8 cellular contexts compared by ENCODE assay signal in genomic region chr1:151311589-151312331, GRCh38. TPM values are rescaled to one million over a fixed set of nuclear protein-coding genes. Genes with fewer than 3 reads are reported as not detected.
DNase-seq lines count a peak whose midpoint lies in the region; ATAC-seq and TF ChIP-seq lines count a peak whose summit lies in the region.

No MANE protein-coding gene starts in this region.

- peak overlapping the region; percentile 87 to 99 for H3K27ac Mint-ChIP-seq in activated naive CD4-positive, alpha-beta T cell treated with anti-CD3 and anti-CD28 coated beads, Interleukin-2, amount 50 U/mL, for 72 hours

- intact Hi-C loops in heart right ventricle (cut with DNase I), result loop anchor here in 1 of 10 donors (2.0 to 5.0 kb wide), 2 partner anchors 15 to 86 kb away; partner anchors contain the start of genes PI4KB and PSMB4

- peaks cover 0 to 98% (median 40%) of the 10 kb centered on the region in 9 donors for H3K36me3 ChIP-seq in heart right ventricle
- H3K36me3 ChIP-seq in skeletal muscle satellite cell (ENCODE audit: insufficient read depth, low read length), result peaks cover 56% of the 10 kb centered on the region

- H3K4me2 ChIP-seq in skeletal muscle satellite cell (ENCODE audit: low read length), result peak overlapping the region; percentile 68

- no peaks in the 10 kb centered on the region for H3K9me3 ChIP-seq in heart right ventricle
- H3K9me3 ChIP-seq in skeletal muscle satellite cell (replicated peaks; ENCODE audit: low read length), result no peaks in the 10 kb centered on the region

- H3K9ac ChIP-seq in skeletal muscle satellite cell (ENCODE audit: low read depth, low read length), result peak overlapping the region; percentile 52

- no peak overlapping the region for H3K4me3 ChIP-seq in heart right ventricle
- H3K4me3 ChIP-seq in skeletal muscle satellite cell (ENCODE audit: low read length), result peak overlapping the region; percentile 29

- H3K27me3 ChIP-seq in heart right ventricle, result no peaks in the 10 kb centered on the region
- H3K27me3 ChIP-seq in skeletal muscle satellite cell (ENCODE audit: control insufficient read depth, insufficient read depth, low read length), result no peaks in the 10 kb centered on the region

- peak; percentile 85 for DNase-seq in DMS53 (lab: John Stamatoyannopoulos, UW)
- peak; percentile 92 for DNase-seq in SIG-M5 (lab: John Stamatoyannopoulos, UW)
- peak; percentile 78 to 82 for DNase-seq in activated naive CD4-positive, alpha-beta T cell treated with anti-CD3 and anti-CD28 coated beads, Interleukin-2, amount 50 U/mL, for 72 hours (ENCODE audit: low spot score in 2 of 2)
- DNase-seq in heart right ventricle, result peak; percentile 33 to 74
- no peak for DNase-seq in NCI-H187 treated with DMSO at 0.1 percent for 48 hours (lab: John Stamatoyannopoulos, UW)
- no peak for DNase-seq in NCI-H1436 treated with DMSO at 0.1 percent for 48 hours (lab: John Stamatoyannopoulos, UW)

- no peaks in the 10 kb centered on the region for H3K9me3 Mint-ChIP-seq in activated naive CD4-positive, alpha-beta T cell treated with anti-CD3 and anti-CD28 coated beads, Interleukin-2, amount 50 U/mL, for 72 hours

- peaks cover 4 to 16% of the 10 kb centered on the region in 2 donors for H3K36me3 Mint-ChIP-seq in activated naive CD4-positive, alpha-beta T cell treated with anti-CD3 and anti-CD28 coated beads, Interleukin-2, amount 50 U/mL, for 72 hours

- H3K27ac ChIP-seq in heart right ventricle, result peak overlapping the region in 9 of 10 donors; percentile 58 to 91 (median 71)

- 45 to 52% methylated on average over 7 of the region's 7 CpGs for WGBS in heart right ventricle, 2 donors

- peak; percentile 100 for ATAC-seq in activated naive CD4-positive, alpha-beta T cell treated with anti-CD3 and anti-CD28 coated beads, Interleukin-2, amount 50 U/mL, for 72 hours
- ATAC-seq in heart right ventricle, result peak; percentile 75 to 95 (median 86)
- no peak for ATAC-seq in HG03175 (IDR thresholded peaks at IDR 0.05; ENCODE audit: unreplicated experiment)

- H3K4me1 ChIP-seq in heart right ventricle, result peaks cover 38 to 82% (median 67%) of the 10 kb centered on the region in 9 donors
- H3K4me1 ChIP-seq in skeletal muscle satellite cell (ENCODE audit: control insufficient read depth, insufficient read depth, low read length), result peaks cover 52% of the 10 kb centered on the region

- TF ChIP-seq CTCF in heart right ventricle (IDR thresholded peaks at IDR 0.05), result no peak

RNA-seq across cellular contexts. Expression of gene PI4KB, which starts 15.5 kb away (rescaled TPM):
- 10 to 100 TPM; 55.0 to 75.3 TPM for total RNA-seq in activated naive CD4-positive, alpha-beta T cell treated with anti-CD3 and anti-CD28 coated beads, Interleukin-2, amount 50 U/mL, for 72 hours
- total RNA-seq in heart right ventricle, result 10 to 100 TPM; 37.1 to 52.1 (median 42.5) TPM
- polyA plus RNA-seq in heart right ventricle, result 10 to 100 TPM; 17.6 to 29.0 TPM
- 38.3 and 43.2 TPM in 2 replicates for total RNA-seq in skeletal muscle satellite cell (2012; rRNA removed)

RNA-seq across cellular contexts. Expression of gene ZNF687, which starts 29.7 kb away (rescaled TPM):
- total RNA-seq in activated naive CD4-positive, alpha-beta T cell treated with anti-CD3 and anti-CD28 coated beads, Interleukin-2, amount 50 U/mL, for 72 hours, result 10 to 100 TPM; 28.0 to 29.0 TPM
- total RNA-seq in heart right ventricle, result 10 to 100 TPM; 10.4 to 15.1 (median 13.1) TPM
- polyA plus RNA-seq in heart right ventricle, result 1 to 10 TPM; 5.9 to 8.0 TPM
- total RNA-seq in skeletal muscle satellite cell (2012; rRNA removed), result 9.9 and 11.6 TPM in 2 replicates

RNA-seq across cellular contexts. Expression of gene RFX5, which starts 35.3 kb away (rescaled TPM):
- total RNA-seq in activated naive CD4-positive, alpha-beta T cell treated with anti-CD3 and anti-CD28 coated beads, Interleukin-2, amount 50 U/mL, for 72 hours, result 10 to 100 TPM; 56.9 to 61.3 TPM
- total RNA-seq in heart right ventricle, result 10 to 100 TPM; 12.6 to 38.4 (median 24.0) TPM
- 1 to 10 TPM; 6.5 to 8.9 TPM for polyA plus RNA-seq in heart right ventricle
- total RNA-seq in skeletal muscle satellite cell (2012; rRNA removed), result 19.2 and 34.5 TPM in 2 replicates

RNA-seq across cellular contexts. Expression of gene PSMD4, which starts 57.2 kb away (rescaled TPM):
- 100 to 1,000 TPM; 185 to 189 TPM for total RNA-seq in activated naive CD4-positive, alpha-beta T cell treated with anti-CD3 and anti-CD28 coated beads, Interleukin-2, amount 50 U/mL, for 72 hours
- 100 to 1,000 TPM; 119 to 157 (median 147) TPM for total RNA-seq in heart right ventricle
- 100 to 1,000 TPM; 222 to 300 TPM for polyA plus RNA-seq in heart right ventricle
- total RNA-seq in skeletal muscle satellite cell (2012; rRNA removed), result 156 and 167 TPM in 2 replicates

Comparison
In these comparisons a context has a peak if more than half of its experiments do, and no peak if none do; other contexts are left out.
1. DNase-seq: peak in DMS53 (single experiment), SIG-M5 (single experiment), activated naive CD4-positive, alpha-beta T cell treated with anti-CD3 and anti-CD28 coated beads, Interleukin-2, amount 50 U/mL, for 72 hours (2 of 2) and heart right ventricle (2 of 2); none in NCI-H187 treated with DMSO at 0.1 percent for 48 hours (single experiment) and NCI-H1436 treated with DMSO at 0.1 percent for 48 hours (single experiment).